1 cellular context compared by ENCODE assay signal in genomic region chr20:9978395-9979004, GRCh38.
A peak's percentile ranks its signal among the peaks of the same experiment; 100 is the strongest.
TF ChIP-seq lines count a peak whose summit lies in the region.

No MANE protein-coding gene starts in this region.

TF ChIP-seq in HEK293, 187 proteins besides CTCF, POLR2A, EP300 and RAD21 (continued from another document):
- TF ChIP-seq ZNF398 (tag by site-specific recombination; IDR thresholded peaks at IDR 0.05) (no peak), YY1 (tag by site-specific recombination; IDR thresholded peaks at IDR 0.05) (no peak), ZNF23 (tag by site-specific recombination; IDR thresholded peaks at IDR 0.05; ENCODE audit: borderline replicate concordance) (no peak), ZSCAN30 (tag by site-specific recombination; IDR thresholded peaks at IDR 0.05) (0 out of 2 replicates have a peak, but pooled peaks have one; percentile 38), ZNF571 (tag by site-specific recombination; IDR thresholded peaks at IDR 0.05) (no peak), AEBP2 (tag by site-specific recombination; IDR thresholded peaks at IDR 0.05; ENCODE audit: borderline replicate concordance) (no peak), ZBTB48 (tag by site-specific recombination; IDR thresholded peaks at IDR 0.05) (peak; percentile 61; the same call in 1 of the 2 replicates), PATZ1 (tag by site-specific recombination; IDR thresholded peaks at IDR 0.05) (no peak), ZNF138 (tag by site-specific recombination; IDR thresholded peaks at IDR 0.05; ENCODE audit: borderline replicate concordance) (no peak), ZNF449 (tag by site-specific recombination; IDR thresholded peaks at IDR 0.05) (no peak), ZNF624 (tag by site-specific recombination; IDR thresholded peaks at IDR 0.05) (no peak), ZBTB49 (tag by site-specific recombination; IDR thresholded peaks at IDR 0.05; ENCODE audit: low read depth) (no peak), ZNF404 (tag by site-specific recombination; IDR thresholded peaks at IDR 0.05) (no peak), ZNF175 (tag by site-specific recombination; IDR thresholded peaks at IDR 0.05) (no peak), ZNF169 (tag by site-specific recombination; IDR thresholded peaks at IDR 0.05) (no peak), SP7 (tag by site-specific recombination; IDR thresholded peaks at IDR 0.05) (0 out of 2 replicates have a peak, but pooled peaks have one; percentile 16), ZNF26 (tag by site-specific recombination; IDR thresholded peaks at IDR 0.05) (no peak), ZNF654 (tag by site-specific recombination; IDR thresholded peaks at IDR 0.05; ENCODE audit: low read depth) (peak; percentile 99), ZNF350 (tag by site-specific recombination; IDR thresholded peaks at IDR 0.05) (no peak), ZNF623 (tag by site-specific recombination; IDR thresholded peaks at IDR 0.05) (no peak), ZBTB17 (tag by site-specific recombination; IDR thresholded peaks at IDR 0.05) (peak; percentile 25; the same call in 1 of the 2 replicates), ZNF280C (tag by site-specific recombination; IDR thresholded peaks at IDR 0.05) (no peak), ZSCAN23 (tag by site-specific recombination; IDR thresholded peaks at IDR 0.05) (no peak), ZNF140 (tag by site-specific recombination; IDR thresholded peaks at IDR 0.05) (no peak), ZNF626 (tag by site-specific recombination; IDR thresholded peaks at IDR 0.05) (no peak), ZBTB11 (tag by site-specific recombination; conservative IDR thresholded peaks at IDR 0.05; ENCODE audit: low read depth) (no peak), ZNF629 (tag by site-specific recombination; IDR thresholded peaks at IDR 0.05) (0 out of 2 replicates have a peak, but pooled peaks have one; percentile 17), ZNF155 (tag by site-specific recombination; IDR thresholded peaks at IDR 0.05) (no peak), ZNF274 (IDR thresholded peaks at IDR 0.05; ENCODE audit: low read length) (no peak), ZNF274 (tag by site-specific recombination; IDR thresholded peaks at IDR 0.05; ENCODE audit: borderline replicate concordance) (no peak), ZNF501 (tag by site-specific recombination; IDR thresholded peaks at IDR 0.05) (no peak), FEZF1 (tag by site-specific recombination; IDR thresholded peaks at IDR 0.05) (no peak), ZNF610 (tag by site-specific recombination; IDR thresholded peaks at IDR 0.05; ENCODE audit: borderline replicate concordance) (no peak), TCF7L2 (IDR thresholded peaks at IDR 0.05; ENCODE audit: borderline replicate concordance, low read depth, low read length) (no peak)
